In genomic region chr3:177514341-177515193, GRCh38 we compare ENCODE assay signal across 26 cellular contexts.
DNase-seq lines count a peak whose midpoint lies in the region; ATAC-seq and TF ChIP-seq lines count a peak whose summit lies in the region.
"Had no signal": no experiment of that assay in that cellular context is flagged by ENCODE, and none has a peak within 500 bp of the region (broad histone marks: within the 10 kb centered on the region; RNA-seq: fewer than 3 reads in every experiment).

No MANE protein-coding gene starts in this region.

- intact Hi-C loops in Panc1 (cut with micrococcal nuclease; ENCODE audit: unreplicated experiment), result loop anchor here (10.0 kb wide), 1 partner anchor 870 kb away; no protein-coding TSS in a partner anchor
- intact Hi-C loops in esophagus muscularis mucosa (cut with DNase I), result no loop called here

- no peaks in the 10 kb centered on the region for H3K9me3 ChIP-seq in Panc1 (ENCODE audit: control insufficient read depth, insufficient read depth, low read depth, low read length)
- H3K9me3 ChIP-seq in esophagus muscularis mucosa, result no peaks in the 10 kb centered on the region
- H3K9me3 ChIP-seq in mesodermal cell (ENCODE audit: control insufficient read depth, low read length), result no peaks in the 10 kb centered on the region
- H3K9me3 ChIP-seq in stomach smooth muscle (ENCODE audit: control insufficient read depth in 2 of 2, low read length in 2 of 2), result no peaks in the 10 kb centered on the region
- H3K9me3 ChIP-seq: SJSA1, stomach had no signal

- H3K27me3 ChIP-seq in Panc1 (ENCODE audit: control insufficient read depth, insufficient read depth, low read length) (no peaks in the 10 kb centered on the region), esophagus muscularis mucosa (no peaks in the 10 kb centered on the region), stomach smooth muscle (ENCODE audit: control insufficient read depth in 1 of 2, insufficient read depth in 2 of 2, low read length in 2 of 2) (no peaks in the 10 kb centered on the region)
- H3K27me3 ChIP-seq: SJSA1, stomach had no signal

- no peaks in the 10 kb centered on the region for H3K27me3 Mint-ChIP-seq in activated naive CD4-positive, alpha-beta T cell treated with anti-CD3 and anti-CD28 coated beads, Interleukin-2, amount 10 ng/mL, durations not matched to agents 7 days and 5 days
- H3K27me3 Mint-ChIP-seq: activated CD4-positive, alpha-beta memory T cell treated with anti-CD3 and anti-CD28 coated beads for 36 hours; activated naive CD8-positive, alpha-beta T cell treated with anti-CD3 and anti-CD28 coated beads, Interleukin-2, amount 10 ng/mL, durations not matched to agents 7 days and 5 days; memory B cell; type B pancreatic cell had no signal

- CTCF ChIA-PET in Panc1 (lab: Charles Lee), result no interaction called here
- CTCF ChIA-PET in activated naive CD4-positive, alpha-beta T cell treated with anti-CD3 and anti-CD28 coated beads, Interleukin-2, amount 10 ng/mL, durations not matched to agents 7 days and 5 days (lab: Charles Lee), result no interaction called here

- H3K27ac ChIP-seq in Panc1 (ENCODE audit: low read length) (peak overlapping the region; percentile 86), esophagus muscularis mucosa (replicated peaks in 1 of 4) (peak overlapping the region; percentile 29 to 72 (median 50)), mesodermal cell (ENCODE audit: low read depth, low read length, severe bottlenecking) (peak overlapping the region; percentile 55), stomach smooth muscle (ENCODE audit: low read length) (peak overlapping the region; percentile 20)
- H3K27ac ChIP-seq: SJSA1, stomach had no signal

- no TSS peak for BruUV-seq in Panc1 (replicated peaks; lab: Mats Ljungman, UMichigan)

- in situ Hi-C loops in Panc1 (cut with HindIII; ENCODE audit: low pct_unique_long_range_greater_than_20kb, low sequenced_read_pairs), result no loop called here

- no peak for TF ChIP-seq EP300 in esophagus muscularis mucosa (IDR thresholded peaks at IDR 0.05)

- TF ChIP-seq POLR2A in esophagus muscularis mucosa (IDR thresholded peaks at IDR 0.05; ENCODE audit: low read depth), result no peak

- POLR2A ChIA-PET in Panc1 (lab: Charles Lee), result no interaction called here

- no peak overlapping the region for H3K27ac Mint-ChIP-seq in activated naive CD4-positive, alpha-beta T cell treated with anti-CD3 and anti-CD28 coated beads, Interleukin-2, amount 10 ng/mL, durations not matched to agents 7 days and 5 days
- H3K27ac Mint-ChIP-seq: activated CD4-positive, alpha-beta memory T cell treated with anti-CD3 and anti-CD28 coated beads for 36 hours; activated naive CD8-positive, alpha-beta T cell treated with anti-CD3 and anti-CD28 coated beads, Interleukin-2, amount 10 ng/mL, durations not matched to agents 7 days and 5 days; dendritic cell treated with granulocyte-macrophage colony-stimulating factor and Interleukin-4, amounts not matched to agents 40 ng/mL and 50 ng/mL, for 4 days; memory B cell; naive thymus-derived CD4-positive, alpha-beta T cell; type B pancreatic cell had no signal

- H3K4me3 ChIP-seq in Panc1 (ENCODE audit: low read depth in 2 of 2, low read length in 2 of 2) (no peak overlapping the region), esophagus muscularis mucosa (no peak overlapping the region), mesodermal cell (ENCODE audit: extremely low read depth, insufficient read depth, low read length, poor library complexity, severe bottlenecking) (no peak overlapping the region), stomach smooth muscle (ENCODE audit: low read length in 2 of 2) (peak overlapping the region in 1 of 2 donors; percentile 10)
- H3K4me3 ChIP-seq: SJSA1, stomach had no signal

- H3K4me3 Mint-ChIP-seq in activated naive CD4-positive, alpha-beta T cell treated with anti-CD3 and anti-CD28 coated beads, Interleukin-2, amount 10 ng/mL, durations not matched to agents 7 days and 5 days, result no peak overlapping the region
- H3K4me3 Mint-ChIP-seq: activated CD4-positive, alpha-beta memory T cell treated with anti-CD3 and anti-CD28 coated beads for 36 hours; activated naive CD8-positive, alpha-beta T cell treated with anti-CD3 and anti-CD28 coated beads, Interleukin-2, amount 10 ng/mL, durations not matched to agents 7 days and 5 days; dendritic cell treated with granulocyte-macrophage colony-stimulating factor and Interleukin-4, amounts not matched to agents 40 ng/mL and 50 ng/mL, for 4 days; memory B cell; naive thymus-derived CD4-positive, alpha-beta T cell; type B pancreatic cell had no signal

- TF ChIP-seq CTCF in Panc1 (IDR thresholded peaks at IDR 0.05) (no peak), esophagus muscularis mucosa (IDR thresholded peaks at IDR 0.05) (no peak)

- DNase-seq in Panc1 (ENCODE audit: low read depth, low spot score) (no peak), esophagus muscularis mucosa (ENCODE audit: extremely low spot score) (no peak), iPS-NIHi11 (ENCODE audit: low spot score) (no peak)
- DNase-seq in activated naive CD4-positive, alpha-beta T cell treated with anti-CD3 and anti-CD28 coated beads, Interleukin-2, amount 10 ng/mL, durations not matched to agents 7 days and 5 days, result no peak
- DNase-seq: activated CD4-positive, alpha-beta memory T cell treated with anti-CD3 and anti-CD28 coated beads for 36 hours; activated CD4-positive, CD25-positive, alpha-beta regulatory T cell; activated naive CD8-positive, alpha-beta T cell treated with anti-CD3 and anti-CD28 coated beads, Interleukin-2, amount 10 ng/mL, durations not matched to agents 7 days and 5 days; C1 segment of cervical spinal cord; COR-L47; DND-41; H7; islet precursor cell; Karpas-422; naive thymus-derived CD4-positive, alpha-beta T cell; NCI-H1436 treated with DMSO at 0.1 percent for 48 hours; NCI-H2107; NCI-H82; stimulated activated CD4-positive, alpha-beta T cell treated with anti-CD3 and anti-CD28 coated beads, Interleukin-2, amount 100 ng/mL, for 24 hours; stomach had no signal

- WGBS in esophagus muscularis mucosa, result 67% methylated on average over 10 of the region's 10 CpGs
- WGBS in mesodermal cell (ENCODE audit: insufficient coverage in 2 of 2), 2 experiments, result 89 to 100% methylated on average over 1 to 8 of the region's 10 CpGs

- ATAC-seq in Panc1 (no peak), HG02571 (IDR thresholded peaks at IDR 0.05; ENCODE audit: unreplicated experiment) (no peak)
- ATAC-seq: naive thymus-derived CD4-positive, alpha-beta T cell had no signal

- no peaks in the 10 kb centered on the region for H3K4me1 Mint-ChIP-seq in activated naive CD4-positive, alpha-beta T cell treated with anti-CD3 and anti-CD28 coated beads, Interleukin-2, amount 10 ng/mL, durations not matched to agents 7 days and 5 days
- H3K4me1 Mint-ChIP-seq: memory B cell had no signal

- H3K36me3 Mint-ChIP-seq in activated naive CD4-positive, alpha-beta T cell treated with anti-CD3 and anti-CD28 coated beads, Interleukin-2, amount 10 ng/mL, durations not matched to agents 7 days and 5 days, result no peaks in the 10 kb centered on the region
- H3K36me3 Mint-ChIP-seq: activated CD4-positive, alpha-beta memory T cell treated with anti-CD3 and anti-CD28 coated beads for 36 hours; memory B cell; naive thymus-derived CD4-positive, alpha-beta T cell had no signal

- H3K36me3 ChIP-seq in Panc1 (ENCODE audit: control insufficient read depth, insufficient read depth, low read length), result no peaks in the 10 kb centered on the region
- H3K36me3 ChIP-seq in esophagus muscularis mucosa, result no peaks in the 10 kb centered on the region
- no peaks in the 10 kb centered on the region for H3K36me3 ChIP-seq in mesodermal cell (ENCODE audit: control insufficient read depth, insufficient read depth, low read length)
- H3K36me3 ChIP-seq in stomach smooth muscle (ENCODE audit: control insufficient read depth in 2 of 2, insufficient read depth in 2 of 2, low read length in 2 of 2), result no peaks in the 10 kb centered on the region
- H3K36me3 ChIP-seq: SJSA1, stomach had no signal

- no peak overlapping the region for H3K9ac ChIP-seq in stomach smooth muscle (ENCODE audit: low read length in 2 of 2)

- peaks cover 17% of the 10 kb centered on the region for H3K4me1 ChIP-seq in Panc1 (ENCODE audit: control insufficient read depth, insufficient read depth, low read length)
- peaks cover 31 to 60% (median 50%) of the 10 kb centered on the region in 4 donors for H3K4me1 ChIP-seq in esophagus muscularis mucosa
- H3K4me1 ChIP-seq in mesodermal cell (ENCODE audit: control insufficient read depth, insufficient read depth, low read length, poor library complexity, severe bottlenecking), result peaks cover 7% of the 10 kb centered on the region
- H3K4me1 ChIP-seq in stomach smooth muscle (ENCODE audit: control insufficient read depth, insufficient read depth, low read length), result peaks cover 25% of the 10 kb centered on the region

- no peaks in the 10 kb centered on the region for H3K9me3 Mint-ChIP-seq in activated naive CD4-positive, alpha-beta T cell treated with anti-CD3 and anti-CD28 coated beads, Interleukin-2, amount 10 ng/mL, durations not matched to agents 7 days and 5 days
- H3K9me3 Mint-ChIP-seq: activated CD4-positive, alpha-beta memory T cell treated with anti-CD3 and anti-CD28 coated beads for 36 hours; dendritic cell treated with granulocyte-macrophage colony-stimulating factor and Interleukin-4, amounts not matched to agents 40 ng/mL and 50 ng/mL, for 4 days; memory B cell; naive thymus-derived CD4-positive, alpha-beta T cell had no signal

Comparison
In these comparisons a context has a peak if more than half of its experiments do, and no peak if none do; other contexts are left out.
1. H3K27ac ChIP-seq: peak in every context shown above with its lines; median percentile 86 in Panc1; 55 in mesodermal cell; 50 in esophagus muscularis mucosa; 20 in stomach smooth muscle.